Comparison of ENCODE assay signal across 17 cellular contexts in genomic region chr9:113988951-113989780, GRCh38.
A peak's percentile ranks its signal among the peaks of the same experiment; 100 is the strongest.
DNase-seq lines count a peak whose midpoint lies in the region; ATAC-seq and TF ChIP-seq lines count a peak whose summit lies in the region.
"Had no signal": no experiment of that assay in that cellular context is flagged by ENCODE, and none has a peak within 500 bp of the region (broad histone marks: within the 10 kb centered on the region; RNA-seq: fewer than 3 reads in every experiment).

No MANE protein-coding gene starts in this region.

- no peak overlapping the region for H3K27ac Mint-ChIP-seq in natural killer cell treated with Interleukin-12 subunit alpha and Interleukin-12 subunit beta and Interleukin-15 and Interleukin-18, amount 100 ng/mL, for 72 hours
- H3K27ac Mint-ChIP-seq in natural killer cell (no peak overlapping the region), neural crest cell (ENCODE audit: unreplicated experiment) (peak overlapping the region; percentile 75)
- H3K27ac Mint-ChIP-seq: CD8-positive, alpha-beta T cell; HFFc6 had no signal

- peak; percentile 42 for DNase-seq in natural killer cell treated with Interleukin-12 subunit alpha and Interleukin-12 subunit beta and Interleukin-15 and Interleukin-18, amount 100 ng/mL, for 72 hours (ENCODE audit: low spot score)
- DNase-seq in natural killer cell: no peak
- DNase-seq in cardiac septum (ENCODE audit: low spot score): peak; percentile 73
- no peak for DNase-seq in neural crest cell (ENCODE audit: low read depth, low spot score)
- DNase-seq in effector CD4-positive, alpha-beta T cell: no peak
- DNase-seq in SIG-M5 treated with dmso at 0.1 percent for 504 hours (lab: John Stamatoyannopoulos, UW; ENCODE audit: unreplicated experiment): no peak
- DNase-seq in GOT3 (lab: John Stamatoyannopoulos, UW): no peak
- DNase-seq in NOMO-1 treated with DMSO at 0.1 percent for 48 hours (lab: John Stamatoyannopoulos, UW; ENCODE audit: unreplicated experiment): no peak
- DNase-seq: CD8-positive, alpha-beta T cell; dermis blood vessel endothelial cell; HFFc6; lower lobe of right lung; NCI-H1105; NCI-H226; stimulated activated CD4-positive, alpha-beta T cell treated with anti-CD3 and anti-CD28 coated beads, Interleukin-12 subunit alpha, Interleukin-12 subunit beta, amount 100 ng/mL, for 4 hours; stimulated activated naive CD8-positive, alpha-beta T cell treated with anti-CD3 and anti-CD28 coated beads, Interleukin-15, amount 100 ng/mL, for 72 hours had no signal

- no peak overlapping the region for H3K4me3 Mint-ChIP-seq in natural killer cell treated with Interleukin-12 subunit alpha and Interleukin-12 subunit beta and Interleukin-15 and Interleukin-18, amount 100 ng/mL, for 72 hours
- H3K4me3 Mint-ChIP-seq in natural killer cell (no peak overlapping the region), neural crest cell (no peak overlapping the region)
- H3K4me3 Mint-ChIP-seq: CD8-positive, alpha-beta T cell; HFFc6; stimulated activated naive CD8-positive, alpha-beta T cell treated with anti-CD3 and anti-CD28 coated beads, Interleukin-15, amount 100 ng/mL, for 72 hours had no signal

- H3K36me3 Mint-ChIP-seq in natural killer cell treated with Interleukin-12 subunit alpha and Interleukin-12 subunit beta and Interleukin-15 and Interleukin-18, amount 100 ng/mL, for 72 hours: no peaks in the 10 kb centered on the region
- H3K36me3 Mint-ChIP-seq in natural killer cell (no peaks in the 10 kb centered on the region), neural crest cell (ENCODE audit: low read depth) (peaks cover 6% of the 10 kb centered on the region)
- H3K36me3 Mint-ChIP-seq: CD8-positive, alpha-beta T cell had no signal

- intact Hi-C loops in natural killer cell (cut with micrococcal nuclease) (no loop called here), cardiac septum (cut with DNase I) (no loop called here)

- no peak for ATAC-seq in natural killer cell treated with Interleukin-12 subunit alpha and Interleukin-12 subunit beta and Interleukin-15 and Interleukin-18, amount 100 ng/mL, for 72 hours
- no peak for ATAC-seq in natural killer cell
- ATAC-seq: CD8-positive, alpha-beta T cell; esophagus mucosa; stimulated activated naive CD8-positive, alpha-beta T cell treated with anti-CD3 and anti-CD28 coated beads, Interleukin-15, amount 100 ng/mL, for 72 hours had no signal

- H3K4me1 Mint-ChIP-seq in natural killer cell treated with Interleukin-12 subunit alpha and Interleukin-12 subunit beta and Interleukin-15 and Interleukin-18, amount 100 ng/mL, for 72 hours (ENCODE audit: low read depth in 2 of 2): peaks cover 12 to 13% of the 10 kb centered on the region in 2 donors
- peaks cover 23 to 31% of the 10 kb centered on the region in 2 donors for H3K4me1 Mint-ChIP-seq in natural killer cell
- H3K4me1 Mint-ChIP-seq in neural crest cell: peaks cover 9% of the 10 kb centered on the region

- TF ChIP-seq CTCF in natural killer cell (IDR thresholded peaks at IDR 0.05) (no peak), neural crest cell (conservative IDR thresholded peaks at IDR 0.05) (no peak)

- no peaks in the 10 kb centered on the region for H3K9me3 Mint-ChIP-seq in natural killer cell treated with Interleukin-12 subunit alpha and Interleukin-12 subunit beta and Interleukin-15 and Interleukin-18, amount 100 ng/mL, for 72 hours
- no peaks in the 10 kb centered on the region for H3K9me3 Mint-ChIP-seq in natural killer cell
- no peaks in the 10 kb centered on the region for H3K9me3 Mint-ChIP-seq in neural crest cell
- H3K9me3 Mint-ChIP-seq: CD8-positive, alpha-beta T cell; HFFc6; stimulated activated naive CD8-positive, alpha-beta T cell treated with anti-CD3 and anti-CD28 coated beads, Interleukin-15, amount 100 ng/mL, for 72 hours had no signal

- no peaks in the 10 kb centered on the region for H3K27me3 Mint-ChIP-seq in natural killer cell treated with Interleukin-12 subunit alpha and Interleukin-12 subunit beta and Interleukin-15 and Interleukin-18, amount 100 ng/mL, for 72 hours
- H3K27me3 Mint-ChIP-seq in natural killer cell (ENCODE audit: low read depth in 2 of 2): no peaks in the 10 kb centered on the region
- H3K27me3 Mint-ChIP-seq in neural crest cell (ENCODE audit: low read depth): no peaks in the 10 kb centered on the region

Comparison
In these comparisons a context has a peak if more than half of its experiments do, and no peak if none do; other contexts are left out.
1. DNase-seq: peak in natural killer cell treated with Interleukin-12 subunit alpha and Interleukin-12 subunit beta and Interleukin-15 and Interleukin-18, amount 100 ng/mL, for 72 hours (single experiment) and cardiac septum (single experiment); none in natural killer cell (single experiment), neural crest cell (single experiment), effector CD4-positive, alpha-beta T cell (single experiment), SIG-M5 treated with dmso at 0.1 percent for 504 hours (single experiment), GOT3 (single experiment) and NOMO-1 treated with DMSO at 0.1 percent for 48 hours (single experiment).